In genomic region chr15:43492266-43492665, GRCh38 we compare ENCODE assay signal across 8 cellular contexts. TPM values are rescaled to one million over a fixed set of nuclear protein-coding genes. Genes with fewer than 3 reads are reported as not detected.
DNase-seq lines count a peak whose midpoint lies in the region; ATAC-seq, FAIRE-seq and TF ChIP-seq lines count a peak whose summit lies in the region.

No MANE protein-coding gene starts in this region.

- H4K8ac ChIP-seq in mesendoderm (ENCODE audit: low read depth, low read length) = no peak overlapping the region

- intact Hi-C loops in Right ventricle myocardium superior (cut with DNase I) (no loop called here), K562 (cut with micrococcal nuclease) (no loop called here), aorta (cut with DNase I) (loop anchor here in 1 of 2 donors (1.0 kb wide), 1 partner anchor 18 kb away; no protein-coding TSS in a partner anchor)

- TF ChIP-seq POLR2A in K562 (conservative IDR thresholded peaks at IDR 0.05) = no peak

- H3K27me3 ChIP-seq in right atrium auricular region = no peaks in the 10 kb centered on the region
- no peaks in the 10 kb centered on the region for H3K27me3 ChIP-seq in K562 (ENCODE audit: control insufficient read depth in 2 of 2, insufficient read depth in 2 of 2, low read length in 2 of 2)
- H3K27me3 ChIP-seq in mesendoderm (ENCODE audit: insufficient read depth, low read length, poor library complexity) = no peaks in the 10 kb centered on the region
- H3K27me3 ChIP-seq in aorta (ENCODE audit: control insufficient read depth in 1 of 2, insufficient read depth in 2 of 2, low read length in 1 of 2) = no peaks in the 10 kb centered on the region

- no peak for ATAC-seq in Right ventricle myocardium superior (ENCODE audit: poor library complexity)
- ATAC-seq in K562 = no peak
- ATAC-seq in aorta (ENCODE audit: low FRiP score) = no peak
- no peak for ATAC-seq in HG02852 (IDR thresholded peaks at IDR 0.05; ENCODE audit: unreplicated experiment)

- peak overlapping the region; percentile 74 for H3K4ac ChIP-seq in mesendoderm (ENCODE audit: low read depth, low read length)

- no peak overlapping the region for H4K5ac ChIP-seq in mesendoderm (ENCODE audit: low read length)

- peak overlapping the region; percentile 97 for H3K4me2 ChIP-seq in K562 (ENCODE audit: insufficient read depth, low read length)
- peak overlapping the region; percentile 55 for H3K4me2 ChIP-seq in mesendoderm (ENCODE audit: low read length)

- CTCF ChIA-PET in K562 (lab: Yijun Ruan, JAX; ENCODE audit: low intra/inter-chr PET ratio) = no interaction called here

- no peak overlapping the region for H2BK120ac ChIP-seq in mesendoderm (ENCODE audit: low read depth, low read length)

- no peak overlapping the region for H2BK15ac ChIP-seq in mesendoderm (replicated peaks; ENCODE audit: low read depth)

- H2AFZ ChIP-seq in K562 (ENCODE audit: low read depth, low read length) = peak overlapping the region; percentile 98

- FAIRE-seq in K562 (lab: Jason Lieb, UNC) = no peak

- H3K56ac ChIP-seq in mesendoderm (ENCODE audit: low read length) = peak overlapping the region; percentile 93

- H3K9me1 ChIP-seq in K562 (ENCODE audit: control insufficient read depth, insufficient read depth, low read length) = no peaks in the 10 kb centered on the region

- 0 out of 3 replicates have a peak, but pooled peaks cover 10% of the 10 kb centered on the region for H3K79me2 ChIP-seq in K562 (ENCODE audit: control insufficient read depth, insufficient read depth, low read length)
- H3K79me2 ChIP-seq in mesendoderm (ENCODE audit: control insufficient read depth, insufficient read depth, low read length) = peaks cover 5% of the 10 kb centered on the region

- H3K36me3 ChIP-seq in right atrium auricular region (no peaks in the 10 kb centered on the region), K562 (ENCODE audit: control insufficient read depth, insufficient read depth, low read length) (peaks cover 36% of the 10 kb centered on the region; the same call in 2 of the 3 replicates), mesendoderm (ENCODE audit: control insufficient read depth, insufficient read depth, low read length) (peaks cover 1% of the 10 kb centered on the region), aorta (ENCODE audit: control insufficient read depth in 1 of 2, insufficient read depth in 2 of 2, low read length in 1 of 2) (peaks cover 0 to 2% of the 10 kb centered on the region in 2 donors)

- H3K4me3 ChIP-seq in right atrium auricular region (peak overlapping the region; percentile 88 to 93), K562 (peak overlapping the region; percentile 77), mesendoderm (ENCODE audit: low read length) (peak overlapping the region; percentile 87), aorta (ENCODE audit: low read length in 2 of 2) (peak overlapping the region; percentile 68 to 86)

- 5% methylated on average over 7 of the region's 7 CpGs for WGBS in K562 (ENCODE audit: insufficient coverage, low coverage, missing lambda C conversion rate)
- WGBS in mesendoderm (ENCODE audit: extremely low coverage, insufficient coverage, low lambda C conversion rate) = no CpG with 5 or more reads among the region's 7 CpGs
- 5 to 6% methylated on average over 7 of the region's 7 CpGs for WGBS in aorta, 2 donors

- no peak overlapping the region for H2AK5ac ChIP-seq in mesendoderm (ENCODE audit: low read length)

- peaks cover 0 to 12% of the 10 kb centered on the region in 2 donors for H3K4me1 ChIP-seq in right atrium auricular region
- peaks cover 3 to 11% of the 10 kb centered on the region in 2 experiments; a peak in 3 of 5 replicates for H3K4me1 ChIP-seq in K562 (replicated peaks in 1 of 2; ENCODE audit: control insufficient read depth in 2 of 2, insufficient read depth in 2 of 2, low read length in 2 of 2)
- peaks cover 11% of the 10 kb centered on the region for H3K4me1 ChIP-seq in mesendoderm (ENCODE audit: control insufficient read depth, low read depth, low read length)
- H3K4me1 ChIP-seq in aorta (ENCODE audit: control insufficient read depth in 1 of 2, insufficient read depth in 2 of 2, low read length in 2 of 2) = no peaks in the 10 kb centered on the region

- POLR2A ChIA-PET in K562 (lab: Yijun Ruan, JAX) = interaction anchor here (0.6 to 1.9 kb wide), 7 partner anchors 8 to 1495 kb away, joined by 3 to 8 read pairs (median 4); no protein-coding TSS in a partner anchor

- H3K18ac ChIP-seq in mesendoderm (ENCODE audit: low read length) = peak overlapping the region; percentile 72

- DNase-seq in right atrium auricular region (ENCODE audit: low spot score) (no peak), Right ventricle myocardium superior (no peak), K562 (ENCODE audit: extremely low read depth in 1 of 4, low spot score in 3 of 4) (no peak), mesendoderm (peak; percentile 92), aorta (no peak), NCI-H1436 (lab: John Stamatoyannopoulos, UW) (no peak)
- DNase-seq in effector CD4-positive, alpha-beta T cell = no peak

- H3K9me3 ChIP-seq in right atrium auricular region = no peaks in the 10 kb centered on the region
- no peaks in the 10 kb centered on the region for H3K9me3 ChIP-seq in K562 (replicated peaks; ENCODE audit: control insufficient read depth, insufficient read depth, low read depth, low read length)
- H3K9me3 ChIP-seq in aorta (ENCODE audit: control insufficient read depth, low read length) = no peaks in the 10 kb centered on the region

- no peak for TF ChIP-seq RAD21 in K562 (CRISPR knock-in tag; conservative IDR thresholded peaks at IDR 0.05 in 1 of 2, IDR thresholded peaks at IDR 0.05 in 1 of 2)

- H3K9ac ChIP-seq in K562 (ENCODE audit: insufficient read depth in 1 of 2, low read depth in 2 of 2, low read length in 2 of 2) = peak overlapping the region; percentile 60 to 91; a peak in 3 of 4 replicates
- H3K9ac ChIP-seq in mesendoderm (ENCODE audit: low read length) = peak overlapping the region; percentile 82

- TF ChIP-seq CTCF in right atrium auricular region (IDR thresholded peaks at IDR 0.05) = no peak
- TF ChIP-seq CTCF in K562 (IDR thresholded peaks at IDR 0.05 in 2 of 3, conservative IDR thresholded peaks at IDR 0.05 in 1 of 3; ENCODE audit: insufficient read depth in 2 of 3, low read depth in 1 of 3, low read length in 3 of 3) = no peak

- in situ Hi-C loops in K562 (cut with MboI) = no loop called here

- no peak for TF ChIP-seq EP300 in K562 (IDR thresholded peaks at IDR 0.05; ENCODE audit: low read length)

- no peak overlapping the region for H2BK5ac ChIP-seq in mesendoderm (ENCODE audit: low read length)

- H4K20me1 ChIP-seq in K562 (replicated peaks; ENCODE audit: control insufficient read depth, insufficient read depth, low read length) = no peaks in the 10 kb centered on the region

- H3K23ac ChIP-seq in mesendoderm (ENCODE audit: low read length) = no peak overlapping the region

- BruUV-seq in K562 (replicated peaks; lab: Mats Ljungman, UMichigan) = TSS peak; percentile 47

- H3K27ac ChIP-seq in right atrium auricular region (peak overlapping the region; percentile 88 to 89), K562 (ENCODE audit: extremely low read depth, low read depth, low read length) (peak overlapping the region; percentile 69), mesendoderm (ENCODE audit: low read depth, low read length) (peak overlapping the region; percentile 79), aorta (ENCODE audit: low read depth in 1 of 2, low read length in 2 of 2) (no peak overlapping the region)

- H3K79me1 ChIP-seq in mesendoderm (ENCODE audit: low read length) = peaks cover 3% of the 10 kb centered on the region

RNA-seq across cellular contexts. Expression of gene TP53BP1, which starts 0.7 kb away (rescaled TPM):
- total RNA-seq in right atrium auricular region (10 to 100 TPM; 23.1 to 34.2 TPM), Right ventricle myocardium superior (23.7 TPM), K562 (2014; rRNA removed) (30.9 and 31.3 TPM in 2 replicates), K562 (2014; rRNA removed; fragmentation: Illumina TruSeq; extraction: Trizol) (37.6 and 38.1 TPM in 2 replicates), K562 (2015; rRNA removed; fragmentation: Illumina TruSeq; extraction: Trizol) (34.5 and 38.5 TPM in 2 replicates), K562 (2021) (32.8 and 32.9 TPM in 2 replicates), aorta (10 to 100 TPM; 37.7 to 63.2 TPM)
- total RNA-seq in K562 (2011; cell fraction: chromatin; rRNA removed; ENCODE audit: low replicate concordance) = 87.9 and 206 TPM in 2 replicates
- 50.7 and 55.4 TPM in 2 replicates for total RNA-seq in K562 (2011; cell fraction: nucleolus; rRNA removed)
- 69.3 and 81.3 TPM in 2 replicates for total RNA-seq in K562 (2011; cell fraction: nucleoplasm; rRNA removed)
- polyA plus RNA-seq in K562 (2011; rRNA removed) (58.1 and 63.3 TPM in 2 replicates), K562 (2014; fragmentation: Illumina TruSeq; extraction: Trizol) (26.7 and 29.6 TPM in 2 replicates), K562 (2014; fragmentation: Nextera tagmentation; extraction: Ambion mirVana) (1 to 10 TPM; 5.7 to 6.3 TPM), K562 (2014; rRNA removed) (22.6 and 23.2 TPM in 2 replicates), aorta (10 to 100 TPM in 1 of 2 donors, 1 to 10 TPM in 1; 3.4 to 22.5 TPM)
- 21.5 and 33.6 TPM in 2 replicates for polyA plus RNA-seq in K562 (2011; cell fraction: cytosol; rRNA removed)
- polyA plus RNA-seq in K562 (2011; cell fraction: nucleus; rRNA removed) = 80.2 and 82.6 TPM in 2 replicates
- 24.7 and 25.9 TPM in 2 replicates for polyA plus RNA-seq in K562 (2012)
- 114 and 126 TPM in 2 replicates for polyA minus RNA-seq in K562 (2011; rRNA and poly(A)+ RNA removed)
- polyA minus RNA-seq in K562 (2011; cell fraction: cytosol; rRNA and poly(A)+ RNA removed) = 37.3 and 40.7 TPM in 2 replicates
- polyA minus RNA-seq in K562 (2011; cell fraction: nucleus; rRNA and poly(A)+ RNA removed) = 56.7 and 78.5 TPM in 2 replicates
- polyA plus RNA-seq in mesendoderm (2013, experiment 1 of 2) = 19.0 TPM
- 19.4 TPM for polyA plus RNA-seq in mesendoderm (2013, experiment 2 of 2)

RNA-seq across cellular contexts. Expression of gene MAP1A, which starts 25.1 kb away (rescaled TPM):
- total RNA-seq in right atrium auricular region (10 to 100 TPM; 39.3 to 52.7 TPM), Right ventricle myocardium superior (24.4 TPM), K562 (2014; rRNA removed) (9.4 and 11.8 TPM in 2 replicates), K562 (2014; rRNA removed; fragmentation: Illumina TruSeq; extraction: Trizol) (6.9 and 7.3 TPM in 2 replicates), K562 (2015; rRNA removed; fragmentation: Illumina TruSeq; extraction: Trizol) (7.6 and 9.0 TPM in 2 replicates), K562 (2021) (18.6 and 20.3 TPM in 2 replicates), aorta (10 to 100 TPM; 36.4 to 49.3 TPM)
- 17.4 and 19.7 TPM in 2 replicates for total RNA-seq in K562 (2011; cell fraction: chromatin; rRNA removed; ENCODE audit: low replicate concordance)
- total RNA-seq in K562 (2011; cell fraction: nucleolus; rRNA removed) = 13.9 and 17.8 TPM in 2 replicates
- total RNA-seq in K562 (2011; cell fraction: nucleoplasm; rRNA removed) = 14.8 and 16.3 TPM in 2 replicates
- polyA plus RNA-seq in K562 (2011; rRNA removed) (4.3 and 7.0 TPM in 2 replicates), K562 (2014; fragmentation: Illumina TruSeq; extraction: Trizol) (12.5 and 13.4 TPM in 2 replicates), K562 (2014; fragmentation: Nextera tagmentation; extraction: Ambion mirVana) (1 to 10 TPM; 2.0 to 5.6 TPM), K562 (2014; rRNA removed) (4.4 and 4.7 TPM in 2 replicates), aorta (1 to 10 TPM; 5.2 to 5.5 TPM)
- polyA plus RNA-seq in K562 (2011; cell fraction: cytosol; rRNA removed) = 3.9 and 5.2 TPM in 2 replicates
- 4.0 and 5.8 TPM in 2 replicates for polyA plus RNA-seq in K562 (2011; cell fraction: nucleus; rRNA removed)
- 8.2 and 17.3 TPM in 2 replicates for polyA plus RNA-seq in K562 (2012)
- polyA minus RNA-seq in K562 (2011; rRNA and poly(A)+ RNA removed) = 18.8 and 20.5 TPM in 2 replicates
- 21.0 and 24.4 TPM in 2 replicates for polyA minus RNA-seq in K562 (2011; cell fraction: cytosol; rRNA and poly(A)+ RNA removed)
- polyA minus RNA-seq in K562 (2011; cell fraction: nucleus; rRNA and poly(A)+ RNA removed) = 7.3 and 9.3 TPM in 2 replicates
- polyA plus RNA-seq in mesendoderm (2013, experiment 1 of 2) = 0.79 TPM
- 0.77 TPM for polyA plus RNA-seq in mesendoderm (2013, experiment 2 of 2)

Comparison
In these comparisons a context has a peak if more than half of its experiments do, and no peak if none do; other contexts are left out.
1. H3K27ac ChIP-seq: peak in right atrium auricular region (2 of 2), K562 (single experiment) and mesendoderm (single experiment); none in aorta (0 of 2).
2. Peak in every context shown above with its lines, with median percentiles within 50 percentile points of each other: H3K4me3 ChIP-seq.